ENCODE assay signal across 1 cellular context in the genomic region with DNA sequence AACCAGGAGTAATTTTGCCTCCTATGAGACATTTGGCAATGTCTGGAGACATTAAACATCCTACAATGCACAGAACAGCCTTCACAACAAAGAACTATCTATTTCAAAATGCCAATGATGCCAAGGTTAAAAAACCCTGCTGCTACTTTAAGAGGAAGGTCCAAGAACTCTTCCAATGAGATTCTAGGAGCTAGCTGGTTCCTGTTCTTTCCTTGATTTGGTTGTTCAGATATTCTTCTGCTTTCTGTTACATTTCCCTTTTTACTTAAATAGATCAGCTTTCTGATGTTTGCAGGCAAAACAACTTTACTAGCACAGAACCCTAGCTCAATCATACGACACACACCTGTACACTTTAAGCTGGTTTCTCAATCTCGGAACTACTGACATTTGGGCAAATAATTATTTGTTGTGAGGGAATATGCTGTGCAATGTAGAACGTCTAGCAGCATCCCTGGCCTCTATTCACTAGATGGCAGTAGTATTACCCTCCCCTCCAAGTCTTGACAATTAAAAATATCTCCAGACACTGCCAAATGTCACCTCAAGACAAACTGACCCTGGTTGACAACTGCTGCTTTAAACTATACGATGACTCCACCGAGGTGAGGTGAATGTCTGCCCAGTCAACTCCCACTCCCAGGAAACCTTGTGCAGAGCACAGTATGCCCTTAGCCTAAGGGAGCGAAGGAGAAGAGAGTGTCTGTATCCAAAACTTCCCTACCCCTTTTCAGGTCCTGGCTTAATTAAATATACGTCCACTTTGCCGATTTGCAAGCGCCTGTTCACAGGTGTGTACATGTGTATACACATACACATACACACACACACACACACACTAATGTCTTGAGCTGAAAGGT.
TF ChIP-seq lines count a peak whose summit lies in the region.

No MANE protein-coding gene starts in this region.

TF ChIP-seq in WTC11, 78 proteins besides CTCF, POLR2A, EP300 and RAD21 (continued from another document):
- TF ChIP-seq, protein P1, sequence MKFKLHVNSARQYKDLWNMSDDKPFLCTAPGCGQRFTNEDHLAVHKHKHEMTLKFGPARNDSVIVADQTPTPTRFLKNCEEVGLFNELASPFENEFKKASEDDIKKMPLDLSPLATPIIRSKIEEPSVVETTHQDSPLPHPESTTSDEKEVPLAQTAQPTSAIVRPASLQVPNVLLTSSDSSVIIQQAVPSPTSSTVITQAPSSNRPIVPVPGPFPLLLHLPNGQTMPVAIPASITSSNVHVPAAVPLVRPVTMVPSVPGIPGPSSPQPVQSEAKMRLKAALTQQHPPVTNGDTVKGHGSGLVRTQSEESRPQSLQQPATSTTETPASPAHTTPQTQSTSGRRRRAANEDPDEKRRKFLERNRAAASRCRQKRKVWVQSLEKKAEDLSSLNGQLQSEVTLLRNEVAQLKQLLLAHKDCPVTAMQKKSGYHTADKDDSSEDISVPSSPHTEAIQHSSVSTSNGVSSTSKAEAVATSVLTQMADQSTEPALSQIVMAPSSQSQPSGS (CRISPR knock-in tag; IDR thresholded peaks at IDR 0.05; ENCODE audit: borderline replicate concordance, low read depth): no peak
- TF ChIP-seq JAZF1 (CRISPR knock-in tag; IDR thresholded peaks at IDR 0.05) (no peak), TCF7 (CRISPR knock-in tag; IDR thresholded peaks at IDR 0.05; ENCODE audit: low read depth) (no peak), KAT7 (CRISPR knock-in tag; IDR thresholded peaks at IDR 0.05; ENCODE audit: borderline replicate concordance) (no peak), ZNF219 (CRISPR knock-in tag; IDR thresholded peaks at IDR 0.05; ENCODE audit: borderline replicate concordance) (no peak)
- TF ChIP-seq, protein P2, sequence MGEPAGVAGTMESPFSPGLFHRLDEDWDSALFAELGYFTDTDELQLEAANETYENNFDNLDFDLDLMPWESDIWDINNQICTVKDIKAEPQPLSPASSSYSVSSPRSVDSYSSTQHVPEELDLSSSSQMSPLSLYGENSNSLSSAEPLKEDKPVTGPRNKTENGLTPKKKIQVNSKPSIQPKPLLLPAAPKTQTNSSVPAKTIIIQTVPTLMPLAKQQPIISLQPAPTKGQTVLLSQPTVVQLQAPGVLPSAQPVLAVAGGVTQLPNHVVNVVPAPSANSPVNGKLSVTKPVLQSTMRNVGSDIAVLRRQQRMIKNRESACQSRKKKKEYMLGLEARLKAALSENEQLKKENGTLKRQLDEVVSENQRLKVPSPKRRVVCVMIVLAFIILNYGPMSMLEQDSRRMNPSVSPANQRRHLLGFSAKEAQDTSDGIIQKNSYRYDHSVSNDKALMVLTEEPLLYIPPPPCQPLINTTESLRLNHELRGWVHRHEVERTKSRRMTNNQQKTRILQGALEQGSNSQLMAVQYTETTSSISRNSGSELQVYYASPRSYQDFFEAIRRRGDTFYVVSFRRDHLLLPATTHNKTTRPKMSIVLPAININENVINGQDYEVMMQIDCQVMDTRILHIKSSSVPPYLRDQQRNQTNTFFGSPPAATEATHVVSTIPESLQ (CRISPR knock-in tag; IDR thresholded peaks at IDR 0.05): no peak
